1 cellular context compared by ENCODE assay signal in the genomic region with DNA sequence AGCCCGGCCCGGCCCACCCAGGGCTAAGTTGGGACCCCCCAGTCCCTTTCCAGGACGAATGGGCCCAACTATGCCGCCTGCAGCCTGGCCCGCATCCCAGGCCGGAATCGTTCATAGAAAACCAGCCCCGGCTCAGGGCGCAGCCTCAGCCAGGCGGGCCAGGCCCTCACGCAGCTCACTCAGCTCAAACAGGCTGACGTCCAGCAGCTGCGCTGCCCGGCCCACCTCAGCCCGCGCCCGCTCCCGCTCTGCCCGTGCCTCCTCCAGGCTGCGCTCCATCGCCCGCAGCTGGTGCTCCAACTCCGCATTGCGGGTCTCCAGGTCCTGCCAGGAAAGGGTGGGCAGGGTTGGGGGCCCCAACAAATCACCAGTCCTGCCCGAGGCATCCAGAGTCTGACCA.
TF ChIP-seq lines count a peak whose summit lies in the region.

No MANE protein-coding gene starts in this region.

TF ChIP-seq in HepG2, 621 proteins besides CTCF, POLR2A, EP300 and RAD21:
- TF ChIP-seq ADNP (CRISPR knock-in tag; IDR thresholded peaks at IDR 0.05), result no peak
- no peak for TF ChIP-seq MAFK (conservative IDR thresholded peaks at IDR 0.05 in 1 of 2, IDR thresholded peaks at IDR 0.05 in 1 of 2; ENCODE audit: low read length in 2 of 2)
- TF ChIP-seq RBFOX2 (IDR thresholded peaks at IDR 0.05; ENCODE audit: low read depth, low read length), result peak; percentile 65
- no peak for TF ChIP-seq ZZZ3 (CRISPR knock-in tag; IDR thresholded peaks at IDR 0.05; ENCODE audit: borderline replicate concordance)
- no peak for TF ChIP-seq EED (CRISPR knock-in tag; IDR thresholded peaks at IDR 0.05)
- no peak for TF ChIP-seq MTF1 (CRISPR knock-in tag; IDR thresholded peaks at IDR 0.05)
- no peak for TF ChIP-seq DNMT3B (CRISPR knock-in tag; conservative IDR thresholded peaks at IDR 0.05)
- no peak for TF ChIP-seq CAMTA2 (CRISPR knock-in tag; IDR thresholded peaks at IDR 0.05; ENCODE audit: borderline replicate concordance)
- TF ChIP-seq AGO2 (optimal IDR thresholded peaks at IDR 0.05; ENCODE audit: low read depth, low read length), result peak; percentile 90
